1 cellular context compared by ENCODE assay signal in genomic region chr7:1579481-1580421, GRCh38.
TF ChIP-seq lines count a peak whose summit lies in the region.

No MANE protein-coding gene starts in this region.

TF ChIP-seq in K562, 482 proteins besides CTCF, POLR2A, EP300 and RAD21 (continued from another document):
- TF ChIP-seq ZBTB11 (CRISPR knock-in tag; IDR thresholded peaks at IDR 0.05), result no peak
